Comparison of ENCODE assay signal across 8 cellular contexts in the genomic region with DNA sequence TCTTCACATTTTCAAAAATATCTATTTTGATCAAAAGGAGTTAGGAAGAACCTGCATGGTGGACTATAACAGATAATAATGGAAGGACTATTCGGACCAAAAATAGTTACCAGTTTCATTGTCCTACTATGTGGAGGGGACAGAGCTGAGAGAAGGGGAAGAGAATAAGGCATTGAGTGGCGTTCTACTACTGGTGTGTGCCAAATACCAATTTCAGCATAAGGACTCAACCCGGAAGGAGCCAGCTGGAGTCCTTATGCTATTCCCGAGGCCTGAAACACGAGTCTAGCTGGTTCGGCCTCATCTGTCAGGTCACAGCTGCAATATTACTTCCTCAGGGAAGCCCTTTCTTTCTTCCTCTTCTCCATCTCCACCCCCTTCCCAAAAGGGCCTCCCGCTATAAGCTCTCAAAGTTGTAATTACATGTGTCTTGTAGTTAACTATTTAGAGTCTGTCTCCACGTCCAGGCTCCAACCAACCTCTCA. TPM values are rescaled to one million over a fixed set of nuclear protein-coding genes. Genes with fewer than 3 reads are reported as not detected.
A peak's percentile ranks its signal among the peaks of the same experiment; 100 is the strongest.
DNase-seq lines count a peak whose midpoint lies in the region; ATAC-seq and TF ChIP-seq lines count a peak whose summit lies in the region.

No MANE protein-coding gene starts in this region.

- peak overlapping the region; percentile 57 for H3K4me3 ChIP-seq in right cardiac atrium (ENCODE audit: low read length)

- peak; percentile 34 to 38 for ATAC-seq in right cardiac atrium
- peak; percentile 55 for ATAC-seq in sciatic nerve
- no peak for ATAC-seq in GM18870 (IDR thresholded peaks at IDR 0.05; ENCODE audit: unreplicated experiment)
- ATAC-seq in HG03571 (IDR thresholded peaks at IDR 0.05; ENCODE audit: unreplicated experiment): no peak

- H3K27ac Mint-ChIP-seq in Calu3 (ENCODE audit: unreplicated experiment): peak overlapping the region; percentile 90
- H3K27ac Mint-ChIP-seq in activated naive CD8-positive, alpha-beta T cell treated with anti-CD3 and anti-CD28 coated beads for 36 hours: peak overlapping the region; percentile 87

- H3K4me1 Mint-ChIP-seq in Calu3 (ENCODE audit: low read depth, unreplicated experiment): peaks cover 39% of the 10 kb centered on the region
- peaks cover 33% of the 10 kb centered on the region for H3K4me1 Mint-ChIP-seq in activated naive CD8-positive, alpha-beta T cell treated with anti-CD3 and anti-CD28 coated beads for 36 hours

- CTCF ChIA-PET in Calu3 (lab: Charles Lee): interaction anchor here (1.3 to 2.4 kb wide), 4 partner anchors 15 to 962 kb away, joined by 4 to 13 read pairs (median 4); a partner anchor contains a TSS

- DNase-seq in Calu3 (peak; percentile 30), HUDEP-2 (lab: John Stamatoyannopoulos, UW; ENCODE audit: unreplicated experiment in 76 of 76) (peak in 39 of 76 experiments; percentile 1 to 65 (median 31)), right cardiac atrium (peak in 2 of 3 donors; percentile 39 to 66), sciatic nerve (ENCODE audit: low spot score) (no peak), ecto neural progenitor cell (ENCODE audit: low spot score) (no peak)
- no peak for DNase-seq in activated naive CD8-positive, alpha-beta T cell treated with anti-CD3 and anti-CD28 coated beads for 36 hours

- peak overlapping the region; percentile 94 for H3K4me3 Mint-ChIP-seq in Calu3 (ENCODE audit: low read depth, unreplicated experiment)
- H3K4me3 Mint-ChIP-seq in activated naive CD8-positive, alpha-beta T cell treated with anti-CD3 and anti-CD28 coated beads for 36 hours: peak overlapping the region; percentile 74

- no TSS peak for BruUV-seq in Calu3 (replicated peaks; lab: Mats Ljungman, UMichigan)

- peaks cover 17% of the 10 kb centered on the region for H3K36me3 Mint-ChIP-seq in Calu3 (ENCODE audit: insufficient read depth, unreplicated experiment)
- H3K36me3 Mint-ChIP-seq in activated naive CD8-positive, alpha-beta T cell treated with anti-CD3 and anti-CD28 coated beads for 36 hours: peaks cover 4% of the 10 kb centered on the region

- no peaks in the 10 kb centered on the region for H3K27me3 Mint-ChIP-seq in Calu3 (ENCODE audit: unreplicated experiment)
- peaks cover 35% of the 10 kb centered on the region for H3K27me3 Mint-ChIP-seq in activated naive CD8-positive, alpha-beta T cell treated with anti-CD3 and anti-CD28 coated beads for 36 hours

- peak overlapping the region; percentile 82 for H3K27ac ChIP-seq in right cardiac atrium (ENCODE audit: low read length)

- H3K9me3 Mint-ChIP-seq in Calu3 (ENCODE audit: low read depth, unreplicated experiment): no peaks in the 10 kb centered on the region
- peaks cover 2% of the 10 kb centered on the region for H3K9me3 Mint-ChIP-seq in activated naive CD8-positive, alpha-beta T cell treated with anti-CD3 and anti-CD28 coated beads for 36 hours

- intact Hi-C loops in Calu3 (cut with micrococcal nuclease; ENCODE audit: unreplicated experiment) (loop anchor here (5.0 kb wide), 1 partner anchor 740 kb away; no protein-coding TSS in a partner anchor), right cardiac atrium (cut with DNase I) (no loop called here), sciatic nerve (cut with DNase I) (no loop called here)

- no peaks in the 10 kb centered on the region for H3K9me3 ChIP-seq in right cardiac atrium (ENCODE audit: control insufficient read depth, low read length)

- no peaks in the 10 kb centered on the region for H3K27me3 ChIP-seq in right cardiac atrium (ENCODE audit: control insufficient read depth, insufficient read depth)

- no peak for TF ChIP-seq CTCF in Calu3 (IDR thresholded peaks at IDR 0.05; ENCODE audit: unreplicated experiment)

- H3K4me1 ChIP-seq in right cardiac atrium (ENCODE audit: control insufficient read depth, insufficient read depth, low read length): no peaks in the 10 kb centered on the region

- 14% methylated on average over 8 of the region's 8 CpGs for WGBS in right cardiac atrium

RNA-seq across cellular contexts. Expression of a gene that starts 20.5 kb away (rescaled TPM):
- total RNA-seq in Calu3 (2022) (28.2 and 32.9 TPM in 2 replicates), right cardiac atrium (10 to 100 TPM; 17.6 to 29.4 (median 19.4) TPM), sciatic nerve (99.2 TPM)
- 1 to 10 TPM; 9.0 to 9.1 TPM for total RNA-seq in activated naive CD8-positive, alpha-beta T cell treated with anti-CD3 and anti-CD28 coated beads for 36 hours
- polyA plus RNA-seq in right cardiac atrium: 1.7 TPM

Comparison
In these comparisons a context has a peak if more than half of its experiments do, and no peak if none do; other contexts are left out.
1. DNase-seq: peak in Calu3 (single experiment), HUDEP-2 (39 of 76) and right cardiac atrium (2 of 3); none in activated naive CD8-positive, alpha-beta T cell treated with anti-CD3 and anti-CD28 coated beads for 36 hours (single experiment), sciatic nerve (single experiment) and ecto neural progenitor cell (single experiment).
2. ATAC-seq: peak in right cardiac atrium (2 of 2) and sciatic nerve (single experiment); none in GM18870 (single experiment) and HG03571 (single experiment).